In genomic region chr14:32013083-32013482, GRCh38 we compare ENCODE assay signal across 14 cellular contexts.
DNase-seq lines count a peak whose midpoint lies in the region; ATAC-seq and TF ChIP-seq lines count a peak whose summit lies in the region.
"Had no signal": no experiment of that assay in that cellular context is flagged by ENCODE, and none has a peak within 500 bp of the region (broad histone marks: within the 10 kb centered on the region; RNA-seq: fewer than 3 reads in every experiment).

No MANE protein-coding gene starts in this region.

- no peak overlapping the region for H3K4me3 Mint-ChIP-seq in HFFc6
- H3K4me3 Mint-ChIP-seq: activated CD8-positive, alpha-beta T cell treated with anti-CD3 and anti-CD28 coated beads, Interleukin-2, amount 10 ng/mL, durations not matched to agents 7 days and 5 days; activated T-helper 17 cell treated with anti-CD3 and anti-CD28 coated beads, Interleukin-2, amount 50 U/mL, for 72 hours; CD4-positive, CD25-positive, alpha-beta regulatory T cell; memory B cell; nephron progenitor cell had no signal

- H3K27ac Mint-ChIP-seq in HFFc6: no peak overlapping the region
- H3K27ac Mint-ChIP-seq: activated CD8-positive, alpha-beta T cell treated with anti-CD3 and anti-CD28 coated beads, Interleukin-2, amount 10 ng/mL, durations not matched to agents 7 days and 5 days; activated T-helper 17 cell treated with anti-CD3 and anti-CD28 coated beads, Interleukin-2, amount 50 U/mL, for 72 hours; memory B cell; nephron progenitor cell had no signal

- in situ Hi-C loops in astrocyte of the spinal cord (cut with HindIII; ENCODE audit: low sequenced_read_pairs): no loop called here

- H3K9me3 Mint-ChIP-seq in HFFc6: no peaks in the 10 kb centered on the region
- H3K9me3 Mint-ChIP-seq: activated T-helper 17 cell treated with anti-CD3 and anti-CD28 coated beads, Interleukin-2, amount 50 U/mL, for 72 hours; memory B cell; nephron progenitor cell had no signal

- ATAC-seq in GM19397 (IDR thresholded peaks at IDR 0.05; ENCODE audit: unreplicated experiment) (no peak), GM21515 (IDR thresholded peaks at IDR 0.05; ENCODE audit: unreplicated experiment) (no peak)
- ATAC-seq: activated CD8-positive, alpha-beta T cell treated with anti-CD3 and anti-CD28 coated beads, Interleukin-2, amount 10 ng/mL, durations not matched to agents 7 days and 5 days; activated T-helper 17 cell treated with anti-CD3 and anti-CD28 coated beads, Interleukin-2, amount 50 U/mL, for 72 hours had no signal

- TF ChIP-seq CTCF in C4-2B (conservative IDR thresholded peaks at IDR 0.05) (peak; percentile 24), HFFc6 (IDR thresholded peaks at IDR 0.05) (peak; percentile 31), astrocyte of the spinal cord (IDR thresholded peaks at IDR 0.05; ENCODE audit: low read depth, low read length) (peak; percentile 17)

- no peak for DNase-seq in HFFc6
- DNase-seq in astrocyte of the spinal cord (ENCODE audit: low read depth, low spot score): no peak
- peak; percentile 34 for DNase-seq in left kidney (ENCODE audit: low read depth, low spot score)
- DNase-seq in D341Med (ENCODE audit: low spot score): no peak
- DNase-seq: activated CD8-positive, alpha-beta T cell treated with anti-CD3 and anti-CD28 coated beads, Interleukin-2, amount 10 ng/mL, durations not matched to agents 7 days and 5 days; CD4-positive, CD25-positive, alpha-beta regulatory T cell; HCEC 1CT; nephron progenitor cell had no signal

- H3K27me3 Mint-ChIP-seq in HFFc6 (ENCODE audit: insufficient read depth): peaks cover 23% of the 10 kb centered on the region
- H3K27me3 Mint-ChIP-seq: activated T-helper 17 cell treated with anti-CD3 and anti-CD28 coated beads, Interleukin-2, amount 50 U/mL, for 72 hours had no signal

- H3K4me3 ChIP-seq in astrocyte of the spinal cord (ENCODE audit: low read depth, low read length): no peak overlapping the region
- H3K4me3 ChIP-seq: SJSA1 had no signal

- H3K27ac ChIP-seq in C4-2B: no peak overlapping the region
- H3K27ac ChIP-seq: SJSA1 had no signal

- no peaks in the 10 kb centered on the region for H3K36me3 Mint-ChIP-seq in HFFc6 (ENCODE audit: low read depth)
- H3K36me3 Mint-ChIP-seq: CD4-positive, CD25-positive, alpha-beta regulatory T cell; memory B cell had no signal

- peaks cover 27% of the 10 kb centered on the region for H3K4me1 Mint-ChIP-seq in HFFc6 (ENCODE audit: low read depth)
